Comparison of ENCODE assay signal across 21 cellular contexts in genomic region chr2:46245869-46246268, GRCh38. TPM values are rescaled to one million over a fixed set of nuclear protein-coding genes. Genes with fewer than 3 reads are reported as not detected.
DNase-seq lines count a peak whose midpoint lies in the region; ATAC-seq, FAIRE-seq and TF ChIP-seq lines count a peak whose summit lies in the region.
"Had no signal": no experiment of that assay in that cellular context is flagged by ENCODE, and none has a peak within 500 bp of the region (broad histone marks: within the 10 kb centered on the region; RNA-seq: fewer than 3 reads in every experiment).

No MANE protein-coding gene starts in this region.

- CTCF ChIA-PET in K562 (lab: Yijun Ruan, JAX; ENCODE audit: low intra/inter-chr PET ratio) (no interaction called here), PC-9 (lab: Charles Lee) (no interaction called here)

- TF ChIP-seq RAD21 in K562 (CRISPR knock-in tag; conservative IDR thresholded peaks at IDR 0.05 in 1 of 2, IDR thresholded peaks at IDR 0.05 in 1 of 2): no peak

- no peak for TF ChIP-seq CTCF in K562 (IDR thresholded peaks at IDR 0.05 in 2 of 3, conservative IDR thresholded peaks at IDR 0.05 in 1 of 3; ENCODE audit: insufficient read depth in 2 of 3, low read depth in 1 of 3, low read length in 3 of 3)
- TF ChIP-seq CTCF in PC-9 (conservative IDR thresholded peaks at IDR 0.05): no peak
- no peak for TF ChIP-seq CTCF in mesothelial cell of epicardium (IDR thresholded peaks at IDR 0.05; ENCODE audit: unreplicated experiment)

- H3K9me3 ChIP-seq in K562 (replicated peaks; ENCODE audit: control insufficient read depth, insufficient read depth, low read depth, low read length) (no peaks in the 10 kb centered on the region), PC-9 (ENCODE audit: insufficient read depth, low read depth) (no peaks in the 10 kb centered on the region; the same call in 1 of the 2 replicates)
- H3K9me3 ChIP-seq: Caco-2 had no signal

- H3K9me1 ChIP-seq in K562 (ENCODE audit: control insufficient read depth, insufficient read depth, low read length): no peaks in the 10 kb centered on the region

- no peak for TF ChIP-seq EP300 in K562 (IDR thresholded peaks at IDR 0.05; ENCODE audit: low read length)

- no peaks in the 10 kb centered on the region for H3K4me1 Mint-ChIP-seq in mesothelial cell of epicardium
- H3K4me1 Mint-ChIP-seq: B cell had no signal

- intact Hi-C loops in K562 (cut with micrococcal nuclease) (no loop called here), PC-9 (cut with micrococcal nuclease; ENCODE audit: unreplicated experiment) (no loop called here)

- no peaks in the 10 kb centered on the region for H3K36me3 Mint-ChIP-seq in mesothelial cell of epicardium
- H3K36me3 Mint-ChIP-seq: CD4-positive, CD25-positive, alpha-beta regulatory T cell; CD8-positive, alpha-beta T cell had no signal

- H4K20me1 ChIP-seq in K562 (replicated peaks; ENCODE audit: control insufficient read depth, insufficient read depth, low read length) (no peaks in the 10 kb centered on the region; the same call in 1 of the 2 replicates), PC-9 (ENCODE audit: insufficient read depth) (no peaks in the 10 kb centered on the region)
- H4K20me1 ChIP-seq: BLaER1 had no signal

- no peak overlapping the region for H3K4me3 ChIP-seq in K562
- no peak overlapping the region for H3K4me3 ChIP-seq in PC-9
- H3K4me3 ChIP-seq: BLaER1, GM23248 had no signal

- H2AFZ ChIP-seq in K562 (ENCODE audit: low read depth, low read length) (no peak overlapping the region), PC-9 (no peak overlapping the region)
- H2AFZ ChIP-seq: GM23248 had no signal

- H3K27ac ChIP-seq in K562 (ENCODE audit: extremely low read depth, low read depth, low read length) (no peak overlapping the region), PC-9 (no peak overlapping the region)
- H3K27ac ChIP-seq: BLaER1, C4-2B, GM23248 had no signal

- no peak overlapping the region for H3K9ac ChIP-seq in K562 (ENCODE audit: insufficient read depth in 1 of 2, low read depth in 2 of 2, low read length in 2 of 2)
- H3K9ac ChIP-seq: BLaER1, GM23248 had no signal

- H3F3A ChIP-seq in PC-9 (ENCODE audit: insufficient read depth, low read depth): 0 out of 2 replicates have a peak, but pooled peaks cover 4% of the 10 kb centered on the region

- FAIRE-seq in GM12891 (lab: Jason Lieb, UNC) (peak; percentile 28), GM18507 (lab: Jason Lieb, UNC) (peak; percentile 18), K562 (lab: Jason Lieb, UNC) (no peak)
- FAIRE-seq: D721Med, H1 had no signal

- DNase-seq in GM12891 (ENCODE audit: insufficient read length, low spot score): no peak
- no peak for DNase-seq in GM18507 (ENCODE audit: extremely low spot score, insufficient read length, low read depth)
- DNase-seq in K562 (ENCODE audit: extremely low read depth in 1 of 4, low spot score in 3 of 4): no peak
- no peak for DNase-seq in PC-9
- DNase-seq in mesothelial cell of epicardium (ENCODE audit: low spot score in 2 of 2, unreplicated experiment in 2 of 2): no peak
- no peak for DNase-seq in NCI-H2227 treated with DMSO at 0.1 percent for 48 hours (lab: John Stamatoyannopoulos, UW)
- DNase-seq: Caco-2; CD4-positive, CD25-positive, alpha-beta regulatory T cell; CD8-positive, alpha-beta T cell; DMS 273 treated with DMSO at 0.1 percent for 48 hours; DMS53; DMS79 treated with DMSO at 0.1 percent for 48 hours; GF-D8; GM23248; H7; HCEC 1CT had no signal

- H3K36me3 ChIP-seq in K562 (ENCODE audit: control insufficient read depth, insufficient read depth, low read length) (no peaks in the 10 kb centered on the region), PC-9 (ENCODE audit: low read depth) (no peaks in the 10 kb centered on the region)
- H3K36me3 ChIP-seq: BLaER1 had no signal

- H3K9me2 ChIP-seq in PC-9 (ENCODE audit: insufficient read depth): no peaks in the 10 kb centered on the region

- no peaks in the 10 kb centered on the region for H3K79me2 ChIP-seq in K562 (ENCODE audit: control insufficient read depth, insufficient read depth, low read length)
- H3K79me2 ChIP-seq in PC-9 (ENCODE audit: low read depth): no peaks in the 10 kb centered on the region

- H3K4me2 ChIP-seq in K562 (ENCODE audit: insufficient read depth, low read length) (no peak overlapping the region), PC-9 (no peak overlapping the region)
- H3K4me2 ChIP-seq: BLaER1 had no signal

- H3K9me3 Mint-ChIP-seq in mesothelial cell of epicardium: peaks cover 23% of the 10 kb centered on the region
- H3K9me3 Mint-ChIP-seq: CD8-positive, alpha-beta T cell had no signal

- 74% methylated on average over 7 of the region's 7 CpGs for WGBS in K562 (ENCODE audit: insufficient coverage, low coverage, missing lambda C conversion rate)

- POLR2A ChIA-PET in K562 (lab: Yijun Ruan, JAX): no interaction called here
- POLR2A ChIA-PET in PC-9 (lab: Charles Lee; ENCODE audit: unreplicated experiment): no interaction called here

- H3K27ac Mint-ChIP-seq in mesothelial cell of epicardium: no peak overlapping the region
- H3K27ac Mint-ChIP-seq: B cell; CD4-positive, CD25-positive, alpha-beta regulatory T cell; CD8-positive, alpha-beta T cell had no signal

- TF ChIP-seq POLR2A in GM12891 (IDR thresholded peaks at IDR 0.05; ENCODE audit: low read depth, low read length) (no peak), K562 (conservative IDR thresholded peaks at IDR 0.05) (no peak)

- no peak overlapping the region for H3K4me3 Mint-ChIP-seq in mesothelial cell of epicardium
- H3K4me3 Mint-ChIP-seq: B cell; CD4-positive, CD25-positive, alpha-beta regulatory T cell; CD8-positive, alpha-beta T cell had no signal

- H3K27me3 Mint-ChIP-seq in mesothelial cell of epicardium (ENCODE audit: low read depth): no peaks in the 10 kb centered on the region
- H3K27me3 Mint-ChIP-seq: CD4-positive, CD25-positive, alpha-beta regulatory T cell had no signal

- BruUV-seq in K562 (replicated peaks; lab: Mats Ljungman, UMichigan): no TSS peak
- BruUV-seq in PC-9 (replicated peaks; lab: Mats Ljungman, UMichigan): no TSS peak

- H3K27me3 ChIP-seq in K562 (ENCODE audit: control insufficient read depth in 2 of 2, insufficient read depth in 2 of 2, low read length in 2 of 2) (no peaks in the 10 kb centered on the region), PC-9 (ENCODE audit: insufficient read depth, low read depth) (no peaks in the 10 kb centered on the region)
- H3K27me3 ChIP-seq: BLaER1 had no signal

- no peak for ATAC-seq in K562
- ATAC-seq: CD8-positive, alpha-beta T cell had no signal

- H3K4me1 ChIP-seq in K562 (replicated peaks in 1 of 2; ENCODE audit: control insufficient read depth in 2 of 2, insufficient read depth in 2 of 2, low read length in 2 of 2) (no peaks in the 10 kb centered on the region; a peak in 1 of 5 replicates), PC-9 (replicated peaks; ENCODE audit: insufficient read depth) (peaks cover 8% of the 10 kb centered on the region)
- H3K4me1 ChIP-seq: Caco-2 had no signal

- in situ Hi-C loops in K562 (cut with MboI): no loop called here

TF ChIP-seq in GM12891, 5 proteins besides CTCF, POLR2A, EP300 and RAD21:
- no peak for TF ChIP-seq POU2F2 (IDR thresholded peaks at IDR 0.05; ENCODE audit: low read depth, low read length)
- TF ChIP-seq TAF1 (IDR thresholded peaks at IDR 0.05; ENCODE audit: low read depth, low read length): no peak
- TF ChIP-seq POLR2AphosphoS5 (IDR thresholded peaks at IDR 0.05; ENCODE audit: low read depth, low read length): no peak
- no peak for TF ChIP-seq PAX5 (IDR thresholded peaks at IDR 0.05; ENCODE audit: insufficient read depth, low read length, severe bottlenecking)
- no peak for TF ChIP-seq SPI1 (IDR thresholded peaks at IDR 0.05; ENCODE audit: low read depth, low read length)

TF ChIP-seq in K562, 482 proteins besides CTCF, POLR2A, EP300 and RAD21:
- TF ChIP-seq PREB (CRISPR knock-in tag; IDR thresholded peaks at IDR 0.05) (no peak), ZC3H4 (CRISPR knock-in tag; IDR thresholded peaks at IDR 0.05; ENCODE audit: borderline replicate concordance) (no peak), ZNF146 (CRISPR knock-in tag; IDR thresholded peaks at IDR 0.05; ENCODE audit: unreplicated experiment) (peak; percentile 56)
TF ChIP-seq in K562: peak in this region for 1.

RNA-seq across cellular contexts. Expression of gene EPAS1, which starts 51.3 kb away (rescaled TPM):
- polyA plus RNA-seq in GM12891 (2012; ENCODE audit: low read depth, missing spikeins): 0.14 TPM
- 16.7 and 39.1 TPM in 2 replicates for total RNA-seq in K562 (2011; cell fraction: chromatin; rRNA removed; ENCODE audit: low replicate concordance)
- total RNA-seq in K562 (2011; cell fraction: nucleolus; rRNA removed): 11.2 and 15.0 TPM in 2 replicates
- 13.9 and 14.0 TPM in 2 replicates for total RNA-seq in K562 (2011; cell fraction: nucleoplasm; rRNA removed)
- total RNA-seq in K562 (2014; rRNA removed) (1.8 and 4.3 TPM in 2 replicates), K562 (2014; rRNA removed; fragmentation: Illumina TruSeq; extraction: Trizol) (2.6 and 4.1 TPM in 2 replicates), K562 (2015; rRNA removed; fragmentation: Illumina TruSeq; extraction: Trizol) (5.3 and 5.6 TPM in 2 replicates), K562 (2021) (9.9 and 11.2 TPM in 2 replicates), PC-9 (2021) (127 and 163 TPM in 2 replicates), mesothelial cell of epicardium (4.4 to 7.5 TPM (median 4.9 TPM) in 3 replicates)
- polyA plus RNA-seq in K562 (2011; rRNA removed) (4.1 and 14.1 TPM in 2 replicates), K562 (2014; fragmentation: Illumina TruSeq; extraction: Trizol) (4.6 and 6.2 TPM in 2 replicates), K562 (2014; fragmentation: Nextera tagmentation; extraction: Ambion mirVana) (under 1 TPM; 0.25 to 0.56 TPM), K562 (2014; rRNA removed) (2.9 and 3.6 TPM in 2 replicates)
- 3.4 and 4.8 TPM in 2 replicates for polyA plus RNA-seq in K562 (2011; cell fraction: cytosol; rRNA removed)
- polyA plus RNA-seq in K562 (2011; cell fraction: nucleus; rRNA removed): 15.8 and 17.6 TPM in 2 replicates
- 13.3 and 35.0 TPM in 2 replicates for polyA plus RNA-seq in K562 (2012)
- 6.0 and 12.7 TPM in 2 replicates for polyA minus RNA-seq in K562 (2011; rRNA and poly(A)+ RNA removed)
- 6.8 and 16.1 TPM in 2 replicates for polyA minus RNA-seq in K562 (2011; cell fraction: cytosol; rRNA and poly(A)+ RNA removed)
- 14.5 and 17.2 TPM in 2 replicates for polyA minus RNA-seq in K562 (2011; cell fraction: nucleus; rRNA and poly(A)+ RNA removed)
